Comparison of ENCODE assay signal across 7 cellular contexts in genomic region chr9:68780735-68781134, GRCh38.
DNase-seq lines count a peak whose midpoint lies in the region; ATAC-seq and TF ChIP-seq lines count a peak whose summit lies in the region.

No MANE protein-coding gene starts in this region.

- WGBS in H9 (ENCODE audit: extremely low coverage, insufficient read length, low lambda C conversion rate) = no CpG with 5 or more reads among the region's 7 CpGs

- H3K14ac ChIP-seq in H9 (ENCODE audit: insufficient read depth, low read length) = no peak overlapping the region

- no peak overlapping the region for H2AK5ac ChIP-seq in H9 (ENCODE audit: insufficient read length, low read length)

- no peak overlapping the region for H2BK20ac ChIP-seq in H9 (ENCODE audit: low read depth, low read length, poor library complexity, severe bottlenecking)

- no peak overlapping the region for H4K91ac ChIP-seq in H9 (ENCODE audit: insufficient read length, low read depth, low read length)

- H3K36me3 Mint-ChIP-seq in H9 (ENCODE audit: insufficient read depth in 1 of 3, low read depth in 3 of 3) = no peaks in the 10 kb centered on the region

- no peak overlapping the region for H3K23ac ChIP-seq in H9 (ENCODE audit: insufficient read length, low read depth, low read length)

- no peak overlapping the region for H4K8ac ChIP-seq in H9 (replicated peaks; ENCODE audit: insufficient read length, low read depth, low read length)

- no peaks in the 10 kb centered on the region for H3K9me3 Mint-ChIP-seq in H9

- no peak overlapping the region for H2AFZ ChIP-seq in H9 (ENCODE audit: low read length)

- H3K4me2 ChIP-seq in H9 (ENCODE audit: insufficient read depth, insufficient read length, low read length) = peak overlapping the region; percentile 94

- H3K9me3 ChIP-seq in H9 (ENCODE audit: control insufficient read depth, low read depth, low read length) = no peaks in the 10 kb centered on the region
- no peaks in the 10 kb centered on the region for H3K9me3 ChIP-seq in right atrium auricular region

- H3K27me3 ChIP-seq in H9 (ENCODE audit: insufficient read depth, low read length) = no peaks in the 10 kb centered on the region
- no peaks in the 10 kb centered on the region for H3K27me3 ChIP-seq in right atrium auricular region

- H3K79me1 ChIP-seq in H9 (ENCODE audit: insufficient read depth, low read depth, low read length, poor library complexity, severe bottlenecking) = no peaks in the 10 kb centered on the region

- H3K4ac ChIP-seq in H9 (ENCODE audit: low read depth, low read length) = no peak overlapping the region

- H4K5ac ChIP-seq in H9 (ENCODE audit: insufficient read length, low read depth, low read length) = no peak overlapping the region

- DNase-seq in H9 (no peak), SK-MEL-5 (ENCODE audit: low read depth, low spot score) (peak; percentile 11), right atrium auricular region (ENCODE audit: low spot score) (no peak), NCI-H1092 (lab: John Stamatoyannopoulos, UW) (no peak)
- DNase-seq in stimulated activated CD4-positive, alpha-beta T cell treated with anti-CD3 and anti-CD28 coated beads, Interleukin-4, amount 100 ng/mL, for 24 hours = peak; percentile 13
- no peak for DNase-seq in activated CD8-positive, alpha-beta memory T cell treated with anti-CD3 and anti-CD28 coated beads for 24 hours

- no peak overlapping the region for H2BK12ac ChIP-seq in H9 (ENCODE audit: insufficient read length, low read depth, low read length)

- peak overlapping the region; percentile 74 for H3K9ac ChIP-seq in H9 (ENCODE audit: extremely low read depth, insufficient read length, low read length)

- H3K4me1 ChIP-seq in H9 (ENCODE audit: insufficient read depth, low read length) (peaks cover 5% of the 10 kb centered on the region; the same call in 1 of the 2 replicates), right atrium auricular region (peaks cover 0 to 70% of the 10 kb centered on the region in 2 donors)

- H3K27me3 Mint-ChIP-seq in H9 (ENCODE audit: low read depth) = no peaks in the 10 kb centered on the region

- peaks cover 6% of the 10 kb centered on the region in 2 experiments for H3K4me1 Mint-ChIP-seq in H9

- TF ChIP-seq CTCF in H9 (conservative IDR thresholded peaks at IDR 0.05) (no peak), right atrium auricular region (IDR thresholded peaks at IDR 0.05) (no peak)

- H2BK120ac ChIP-seq in H9 (ENCODE audit: low read depth, low read length, poor library complexity, severe bottlenecking) = no peak overlapping the region

- no peaks in the 10 kb centered on the region for H3K36me3 ChIP-seq in right atrium auricular region

- no peak for ATAC-seq in HG02623 (IDR thresholded peaks at IDR 0.05; ENCODE audit: unreplicated experiment)

- in situ Hi-C loops in SK-MEL-5 (cut with HindIII; ENCODE audit: low pct_unique_long_range_greater_than_20kb, low sequenced_read_pairs) = no loop called here

- peaks cover 4% of the 10 kb centered on the region; the same call in 1 of the 2 replicates for H3K79me2 ChIP-seq in H9 (ENCODE audit: insufficient read depth, low read length)

- H3T11ph ChIP-seq in H9 (ENCODE audit: low read length) = no peak overlapping the region

- no peak overlapping the region for H3K27ac Mint-ChIP-seq in H9

- no peak overlapping the region for H3K56ac ChIP-seq in H9 (ENCODE audit: insufficient read length, low read depth, low read length)

- H4K20me1 ChIP-seq in H9 (ENCODE audit: control insufficient read depth, insufficient read depth, insufficient read length) = no peaks in the 10 kb centered on the region

- no peak overlapping the region for H3K4me3 Mint-ChIP-seq in H9

- H3K27ac ChIP-seq in H9 (ENCODE audit: insufficient read length, low read depth, low read length) (no peak overlapping the region), right atrium auricular region (peak overlapping the region; percentile 92 to 93)

- no peak overlapping the region for H2BK15ac ChIP-seq in H9 (ENCODE audit: low read depth, low read length)

- no peak overlapping the region for H2BK5ac ChIP-seq in H9 (ENCODE audit: insufficient read length, low read length)

- no peak overlapping the region for H3K18ac ChIP-seq in H9 (ENCODE audit: insufficient read length, low read depth, low read length)

- H3K4me3 ChIP-seq in right atrium auricular region = peak overlapping the region; percentile 73 to 74

- peaks cover 7% of the 10 kb centered on the region for H3K23me2 ChIP-seq in H9 (ENCODE audit: insufficient read length, low read depth, low read length, poor library complexity, severe bottlenecking)

Comparison
In these comparisons a context has a peak if more than half of its experiments do, and no peak if none do; other contexts are left out.
1. DNase-seq: peak in SK-MEL-5 (single experiment) and stimulated activated CD4-positive, alpha-beta T cell treated with anti-CD3 and anti-CD28 coated beads, Interleukin-4, amount 100 ng/mL, for 24 hours (single experiment); none in H9 (single experiment), right atrium auricular region (single experiment), activated CD8-positive, alpha-beta memory T cell treated with anti-CD3 and anti-CD28 coated beads for 24 hours (single experiment) and NCI-H1092 (single experiment).